Comparison of ENCODE assay signal across 17 cellular contexts in the genomic region with DNA sequence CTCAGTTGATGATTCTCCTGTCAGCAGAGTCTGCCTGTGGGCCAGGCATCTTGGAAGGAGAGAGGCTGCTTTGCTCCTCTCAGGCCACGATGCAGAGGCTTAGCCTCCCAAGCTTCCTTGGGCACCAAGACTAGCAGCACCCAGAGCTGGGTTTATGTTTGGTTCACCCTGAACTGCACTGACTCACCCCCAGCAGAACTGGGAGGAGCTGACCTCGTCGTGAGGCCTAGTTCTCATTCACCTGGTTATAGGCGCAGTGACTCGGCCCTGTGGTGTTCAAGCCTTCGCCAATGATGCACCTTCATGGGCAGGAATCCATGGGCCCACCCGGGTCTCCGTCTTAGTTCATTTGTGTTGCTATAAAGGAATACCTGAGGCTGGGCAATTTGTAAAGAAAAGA.
A peak's percentile ranks its signal among the peaks of the same experiment; 100 is the strongest.
DNase-seq lines count a peak whose midpoint lies in the region; ATAC-seq and TF ChIP-seq lines count a peak whose summit lies in the region.
"Had no signal": no experiment of that assay in that cellular context is flagged by ENCODE, and none has a peak within 500 bp of the region (broad histone marks: within the 10 kb centered on the region; RNA-seq: fewer than 3 reads in every experiment).

No MANE protein-coding gene starts in this region.

- H4K8ac ChIP-seq in neuronal stem cell (ENCODE audit: low read depth, low read length) = no peak overlapping the region

- H3K27me3 ChIP-seq in DND-41 (ENCODE audit: insufficient read depth, low read length, poor library complexity) = no peaks in the 10 kb centered on the region
- no peaks in the 10 kb centered on the region for H3K27me3 ChIP-seq in HCT116 (ENCODE audit: insufficient read depth, low read length)
- H3K27me3 ChIP-seq in neuronal stem cell (ENCODE audit: control insufficient read depth in 3 of 3, insufficient read depth in 3 of 3, low read depth in 1 of 3, low read length in 3 of 3) = no peaks in the 10 kb centered on the region
- no peaks in the 10 kb centered on the region for H3K27me3 ChIP-seq in transverse colon
- H3K27me3 ChIP-seq: BLaER1 treated with 17β-estradiol and CSF1 and Interleukin-3, amounts not matched to agents 10 nM and 100 nM; Peyer's patch had no signal

- no peak for TF ChIP-seq RAD21 in HCT116 (IDR thresholded peaks at IDR 0.05; ENCODE audit: low read depth)

- H3K4me3 ChIP-seq in DND-41 (ENCODE audit: low read depth in 1 of 2, low read length in 2 of 2) (peak overlapping the region in 1 of 2 experiments; percentile 15; a peak in 1 of 4 replicates), HCT116 (replicated peaks in 1 of 2; ENCODE audit: low read depth in 1 of 2, low read length in 2 of 2) (no peak overlapping the region), neuronal stem cell (ENCODE audit: low read length in 2 of 2) (no peak overlapping the region), transverse colon (no peak overlapping the region)
- H3K4me3 ChIP-seq: BLaER1 treated with 17β-estradiol and CSF1 and Interleukin-3, amounts not matched to agents 10 nM and 100 nM; Peyer's patch had no signal

- BruUV-seq in HCT116 (replicated peaks; lab: Mats Ljungman, UMichigan) = no TSS peak

- H3K23ac ChIP-seq in neuronal stem cell (ENCODE audit: low read depth, low read length, poor library complexity) = no peak overlapping the region

- H3K14ac ChIP-seq in neuronal stem cell (ENCODE audit: low read length) = no peak overlapping the region

- no peak overlapping the region for H3K4me3 Mint-ChIP-seq in chondrocyte (ENCODE audit: unreplicated experiment)
- H3K4me3 Mint-ChIP-seq: CD8-positive, alpha-beta T cell; H9 had no signal

- POLR2A ChIA-PET in HCT116 (lab: Charles Lee) = no interaction called here

- H2AK5ac ChIP-seq in neuronal stem cell (ENCODE audit: low read depth, low read length) = peak overlapping the region; percentile 72

- TF ChIP-seq POLR2A in HCT116 (IDR thresholded peaks at IDR 0.05; ENCODE audit: borderline replicate concordance, extremely low read depth, insufficient read depth, insufficient read length) = no peak
- no peak for TF ChIP-seq POLR2A in transverse colon (IDR thresholded peaks at IDR 0.05)

- no peak overlapping the region for H2BK120ac ChIP-seq in neuronal stem cell (ENCODE audit: low read depth, low read length)

- H3K4me1 ChIP-seq in DND-41 (ENCODE audit: insufficient read depth, low read length) (peaks cover 58% of the 10 kb centered on the region), HCT116 (ENCODE audit: control insufficient read depth in 1 of 2, insufficient read depth in 2 of 2, low read length in 2 of 2) (peaks cover 0 to 5% of the 10 kb centered on the region in 2 experiments; a peak in 1 of 4 replicates), neuronal stem cell (ENCODE audit: control insufficient read depth in 2 of 2, insufficient read depth in 1 of 2, low read depth in 1 of 2, low read length in 2 of 2) (peaks cover 2 to 10% of the 10 kb centered on the region in 2 donors), transverse colon (peaks cover 0 to 9% (median 0%) of the 10 kb centered on the region in 4 donors)
- H3K4me1 ChIP-seq: Peyer's patch had no signal

- CTCF ChIA-PET in HCT116 (lab: Charles Lee) = no interaction called here

- H3K79me1 ChIP-seq in neuronal stem cell (ENCODE audit: low read depth, low read length) = no peaks in the 10 kb centered on the region

- H4K20me1 ChIP-seq in DND-41 (ENCODE audit: insufficient read depth, low read length) = no peaks in the 10 kb centered on the region
- H4K20me1 ChIP-seq in HCT116 (ENCODE audit: insufficient read depth) = no peaks in the 10 kb centered on the region
- H4K20me1 ChIP-seq: BLaER1 treated with 17β-estradiol and CSF1 and Interleukin-3, amounts not matched to agents 10 nM and 100 nM had no signal

- DNase-seq in DND-41 = no peak
- no peak for DNase-seq in HCT116 (ENCODE audit: low read depth, low spot score)
- DNase-seq in chondrocyte (ENCODE audit: low spot score) = no peak
- DNase-seq in neuronal stem cell (ENCODE audit: low spot score) = no peak
- DNase-seq in NCI-H1105 treated with DMSO at 0.1 percent for 48 hours (lab: John Stamatoyannopoulos, UW) = no peak
- DNase-seq in transverse colon = no peak
- DNase-seq: Calu3; CD8-positive, alpha-beta T cell; EL; H9; MM.1S; NCI-H1092 treated with DMSO at 0.1 percent for 48 hours; NCI-H2081 treated with DMSO at 0.1 percent for 48 hours; Peyer's patch; SIG-M5 had no signal

- peak overlapping the region; percentile 78 for H4K91ac ChIP-seq in neuronal stem cell (ENCODE audit: low read depth, low read length, poor library complexity)

- H2BK5ac ChIP-seq in neuronal stem cell (ENCODE audit: low read length) = no peak overlapping the region

- WGBS in neuronal stem cell (ENCODE audit: extremely low coverage in 2 of 2, insufficient read length in 2 of 2, insufficient replicate concordance in 1 of 2), 2 donors = no CpG with 5 or more reads among the region's 8 CpGs
- 89% methylated on average over 8 of the region's 8 CpGs; no CpG with 5 or more reads in 1 of the 2 donors for WGBS in transverse colon (ENCODE audit: low coverage in 1 of 2), 2 donors

- H3K36me3 ChIP-seq in DND-41 (ENCODE audit: insufficient read depth, low read length) (peaks cover 58% of the 10 kb centered on the region), HCT116 (ENCODE audit: control insufficient read depth in 1 of 2, insufficient read depth in 2 of 2, low read length in 2 of 2) (no peaks in the 10 kb centered on the region), neuronal stem cell (replicated peaks in 1 of 2; ENCODE audit: control insufficient read depth in 2 of 2, insufficient read depth in 2 of 2, low read length in 2 of 2) (no peaks in the 10 kb centered on the region), transverse colon (no peaks in the 10 kb centered on the region)
- H3K36me3 ChIP-seq: BLaER1 treated with 17β-estradiol and CSF1 and Interleukin-3, amounts not matched to agents 10 nM and 100 nM; Peyer's patch had no signal

- no peaks in the 10 kb centered on the region for H3K27me3 Mint-ChIP-seq in chondrocyte (ENCODE audit: low read depth)

- no peak overlapping the region for H3K9ac ChIP-seq in DND-41 (ENCODE audit: low read depth, low read length)
- H3K9ac ChIP-seq in HCT116 (ENCODE audit: low read length) = no peak overlapping the region
- H3K9ac ChIP-seq in neuronal stem cell (ENCODE audit: low read depth, low read length, poor library complexity) = no peak overlapping the region
- H3K9ac ChIP-seq: BLaER1 treated with 17β-estradiol and CSF1 and Interleukin-3, amounts not matched to agents 10 nM and 100 nM had no signal

- H3K4me2 ChIP-seq in DND-41 (ENCODE audit: insufficient read depth, low read length) (peak overlapping the region; percentile 67), HCT116 (ENCODE audit: low read length) (0 out of 2 replicates have a peak overlapping the region, but pooled peaks have one; percentile 8), neuronal stem cell (ENCODE audit: insufficient read depth, low read length, poor library complexity, severe bottlenecking) (no peak overlapping the region)
- H3K4me2 ChIP-seq: BLaER1 treated with 17β-estradiol and CSF1 and Interleukin-3, amounts not matched to agents 10 nM and 100 nM had no signal

- no peak overlapping the region for H2BK12ac ChIP-seq in neuronal stem cell (ENCODE audit: low read length)

- no peak overlapping the region for H2AFZ ChIP-seq in DND-41 (ENCODE audit: low read depth, low read length)
- H2AFZ ChIP-seq in HCT116 (ENCODE audit: low read depth, low read length, poor library complexity, severe bottlenecking) = no peak overlapping the region
- no peak overlapping the region for H2AFZ ChIP-seq in neuronal stem cell (ENCODE audit: low read length)

- intact Hi-C loops in HCT116 (cut with micrococcal nuclease) = no loop called here
- intact Hi-C loops in transverse colon (cut with DNase I; ENCODE audit: low total_unique reads) = no loop called here

- H3K18ac ChIP-seq in neuronal stem cell (ENCODE audit: low read length) = no peak overlapping the region

- no peak for TF ChIP-seq EP300 in transverse colon (IDR thresholded peaks at IDR 0.05; ENCODE audit: low read depth)

- H3K36me3 Mint-ChIP-seq in chondrocyte (ENCODE audit: low read depth) = peaks cover 2% of the 10 kb centered on the region
- H3K36me3 Mint-ChIP-seq: CD8-positive, alpha-beta T cell had no signal

- H3K4ac ChIP-seq in neuronal stem cell (ENCODE audit: low read length) = no peak overlapping the region

- no peak overlapping the region for H2BK15ac ChIP-seq in neuronal stem cell (ENCODE audit: low read length)

- H3K9me3 Mint-ChIP-seq in chondrocyte (ENCODE audit: low read depth) = peaks cover 7% of the 10 kb centered on the region
- H3K9me3 Mint-ChIP-seq: CD8-positive, alpha-beta T cell had no signal

- in situ Hi-C loops in transverse colon (cut with MboI; ENCODE audit: low pct_ligation_motif_present in 1 of 4, low pct_unique_long_range_greater_than_20kb in 1 of 4, low sequenced_read_pairs in 3 of 4) = no loop called here

- peak overlapping the region; percentile 61 for H3K27ac ChIP-seq in DND-41 (ENCODE audit: low read length)
- H3K27ac ChIP-seq in HCT116 (ENCODE audit: low read depth, low read length) = no peak overlapping the region
- no peak overlapping the region for H3K27ac ChIP-seq in neuronal stem cell (replicated peaks; ENCODE audit: low read length)
- H3K27ac ChIP-seq in transverse colon = no peak overlapping the region
- H3K27ac ChIP-seq: BLaER1 treated with 17β-estradiol and CSF1 and Interleukin-3, amounts not matched to agents 10 nM and 100 nM; Peyer's patch had no signal

- peaks cover 45% of the 10 kb centered on the region for H3K4me1 Mint-ChIP-seq in chondrocyte (ENCODE audit: low read depth)

- ATAC-seq in DND-41 (ENCODE audit: insufficient read depth, low read depth) (no peak), HCT116 (no peak), HG02884 (IDR thresholded peaks at IDR 0.05; ENCODE audit: unreplicated experiment) (no peak)
- ATAC-seq: CD8-positive, alpha-beta T cell had no signal

- RAD21 ChIA-PET in HCT116 (lab: Charles Lee; ENCODE audit: low non-redundant PET in 1 of 2, low total read pairs in 2 of 2, uncharacterized antibody in 2 of 2, unreplicated experiment in 2 of 2) = no interaction called here

- peak overlapping the region; percentile 10 for H3K27ac Mint-ChIP-seq in chondrocyte (ENCODE audit: unreplicated experiment)
- H3K27ac Mint-ChIP-seq: CD8-positive, alpha-beta T cell; H9 had no signal

- TF ChIP-seq CTCF in DND-41 (IDR thresholded peaks at IDR 0.05; ENCODE audit: borderline replicate concordance, extremely low read depth, low read length, poor library complexity, severe bottlenecking) = no peak
- TF ChIP-seq CTCF in HCT116 (IDR thresholded peaks at IDR 0.05 in 2 of 3, conservative IDR thresholded peaks at IDR 0.05 in 1 of 3; ENCODE audit: borderline replicate concordance in 1 of 3, insufficient read depth in 1 of 3, low read depth in 2 of 3, low read length in 2 of 3) = no peak
- TF ChIP-seq CTCF in chondrocyte (IDR thresholded peaks at IDR 0.05) = no peak
- no peak for TF ChIP-seq CTCF in transverse colon (IDR thresholded peaks at IDR 0.05)

- H3K79me2 ChIP-seq in DND-41 (ENCODE audit: insufficient read depth, low read length) = peaks cover 86% of the 10 kb centered on the region
- H3K79me2 ChIP-seq in HCT116 (ENCODE audit: insufficient read depth, low read length) = no peaks in the 10 kb centered on the region

- H3K9me3 ChIP-seq in DND-41 (ENCODE audit: insufficient read depth, low read length, severe bottlenecking) = peaks cover 2% of the 10 kb centered on the region
- no peaks in the 10 kb centered on the region for H3K9me3 ChIP-seq in HCT116 (ENCODE audit: control insufficient read depth in 1 of 2, insufficient read depth in 1 of 2, low read depth in 1 of 2, low read length in 2 of 2)
- no peaks in the 10 kb centered on the region for H3K9me3 ChIP-seq in neuronal stem cell (replicated peaks in 1 of 2; ENCODE audit: control insufficient read depth in 2 of 2, insufficient read depth in 1 of 2, low read depth in 1 of 2, low read length in 2 of 2)
- H3K9me3 ChIP-seq in transverse colon = no peaks in the 10 kb centered on the region
- H3K9me3 ChIP-seq: BLaER1 treated with 17β-estradiol and CSF1 and Interleukin-3, amounts not matched to agents 10 nM and 100 nM; Peyer's patch had no signal

- no peaks in the 10 kb centered on the region for H3K9me2 ChIP-seq in HCT116 (ENCODE audit: insufficient read depth)
